ENCODE assay signal across 20 cellular contexts in genomic region chr13:33180009-33180804, GRCh38.
DNase-seq lines count a peak whose midpoint lies in the region; ATAC-seq, FAIRE-seq and TF ChIP-seq lines count a peak whose summit lies in the region.
"Had no signal": no experiment of that assay in that cellular context is flagged by ENCODE, and none has a peak within 500 bp of the region (broad histone marks: within the 10 kb centered on the region; RNA-seq: fewer than 3 reads in every experiment).

No MANE protein-coding gene starts in this region.

- TF ChIP-seq CTCF in VCaP (conservative IDR thresholded peaks at IDR 0.05) (no peak), gastrocnemius medialis (IDR thresholded peaks at IDR 0.05 in 4 of 5, conservative IDR thresholded peaks at IDR 0.05 in 1 of 5) (no peak)

- no peaks in the 10 kb centered on the region for H3K36me3 ChIP-seq in gastrocnemius medialis
- H3K36me3 ChIP-seq: prostate gland, SJSA1, transverse colon had no signal

- no peak for TF ChIP-seq POLR2A in gastrocnemius medialis (IDR thresholded peaks at IDR 0.05)

- H3K27me3 ChIP-seq in gastrocnemius medialis = no peaks in the 10 kb centered on the region
- H3K27me3 ChIP-seq: SJSA1, transverse colon had no signal

- peak; percentile 53 to 59 for ATAC-seq in gastrocnemius medialis
- no peak for ATAC-seq in activated naive CD4-positive, alpha-beta T cell treated with anti-CD3 and anti-CD28 coated beads, Interleukin-2, amount 50 U/mL, for 72 hours
- no peak for ATAC-seq in HG02623 (IDR thresholded peaks at IDR 0.05; ENCODE audit: unreplicated experiment)
- ATAC-seq: activated CD4-positive, alpha-beta T cell treated with anti-CD3 and anti-CD28 coated beads for 36 hours; CD8-positive, alpha-beta T cell; K562; stimulated activated naive B cell treated with anti-CD40 and anti-IgM and Interleukin-4, amounts not matched to agents 10 μg/mL and 1 μg/mL and 100 μg/mL, for 72 hours had no signal

- in situ Hi-C loops in gastrocnemius medialis (cut with MboI; ENCODE audit: low sequenced_read_pairs in 4 of 4) = no loop called here

- peak; percentile 1 for DNase-seq in NCI-H1436 (lab: John Stamatoyannopoulos, UW)
- no peak for DNase-seq in NCI-H1436 treated with DMSO at 0.1 percent for 48 hours (lab: John Stamatoyannopoulos, UW)
- DNase-seq in gastrocnemius medialis = no peak
- no peak for DNase-seq in activated naive CD4-positive, alpha-beta T cell treated with anti-CD3 and anti-CD28 coated beads, Interleukin-2, amount 50 U/mL, for 72 hours (ENCODE audit: low spot score in 2 of 2)
- no peak for DNase-seq in HuH-7.5 (ENCODE audit: low spot score)
- DNase-seq: 8988T; activated CD4-positive, alpha-beta T cell treated with anti-CD3 and anti-CD28 coated beads for 36 hours; CD8-positive, alpha-beta T cell; cortex of kidney; stimulated activated CD4-positive, alpha-beta T cell treated with anti-CD3 and anti-CD28 coated beads, Interleukin-12 subunit alpha, Interleukin-12 subunit beta, amount 100 ng/mL, for 4 hours; stimulated activated naive B cell treated with anti-CD40 and anti-IgM and Interleukin-4, amounts not matched to agents 10 μg/mL and 1 μg/mL and 100 μg/mL, for 72 hours; T1000; transverse colon had no signal

- intact Hi-C loops in gastrocnemius medialis (cut with DNase I; ENCODE audit: low total_unique reads) = no loop called here

- peak; percentile 70 for FAIRE-seq in islet of Langerhans (lab: Jason Lieb, UNC)
- FAIRE-seq: K562 had no signal

- H3K4me1 ChIP-seq in gastrocnemius medialis = peaks cover 22 to 44% of the 10 kb centered on the region in 2 donors
- H3K4me1 ChIP-seq: prostate gland had no signal

- H3K27ac ChIP-seq in VCaP (peak overlapping the region; percentile 57), gastrocnemius medialis (peak overlapping the region in 2 of 4 donors; percentile 15 to 45)
- H3K27ac ChIP-seq: epithelial cell of prostate, prostate gland, SJSA1, transverse colon had no signal

- H3K9me3 Mint-ChIP-seq in activated naive CD4-positive, alpha-beta T cell treated with anti-CD3 and anti-CD28 coated beads, Interleukin-2, amount 50 U/mL, for 72 hours = no peaks in the 10 kb centered on the region
- H3K9me3 Mint-ChIP-seq: CD8-positive, alpha-beta T cell had no signal

- no peak overlapping the region for H3K4me3 ChIP-seq in gastrocnemius medialis
- H3K4me3 ChIP-seq: K562, prostate gland, SJSA1, transverse colon had no signal

- no peaks in the 10 kb centered on the region for H3K36me3 Mint-ChIP-seq in activated naive CD4-positive, alpha-beta T cell treated with anti-CD3 and anti-CD28 coated beads, Interleukin-2, amount 50 U/mL, for 72 hours
- H3K36me3 Mint-ChIP-seq: CD8-positive, alpha-beta T cell; stimulated activated naive B cell treated with anti-CD40 and anti-IgM and Interleukin-4, amounts not matched to agents 10 μg/mL and 1 μg/mL and 100 μg/mL, for 72 hours had no signal

- H3K27ac Mint-ChIP-seq in activated naive CD4-positive, alpha-beta T cell treated with anti-CD3 and anti-CD28 coated beads, Interleukin-2, amount 50 U/mL, for 72 hours = no peak overlapping the region
- H3K27ac Mint-ChIP-seq: activated CD4-positive, alpha-beta T cell treated with anti-CD3 and anti-CD28 coated beads for 36 hours; CD8-positive, alpha-beta T cell; stimulated activated naive B cell treated with anti-CD40 and anti-IgM and Interleukin-4, amounts not matched to agents 10 μg/mL and 1 μg/mL and 100 μg/mL, for 72 hours had no signal

- no peaks in the 10 kb centered on the region for H3K9me3 ChIP-seq in gastrocnemius medialis
- H3K9me3 ChIP-seq: prostate gland, SJSA1, transverse colon had no signal

Comparison
In these comparisons a context has a peak if more than half of its experiments do, and no peak if none do; other contexts are left out.
1. ATAC-seq: peak in gastrocnemius medialis (2 of 2); none in activated naive CD4-positive, alpha-beta T cell treated with anti-CD3 and anti-CD28 coated beads, Interleukin-2, amount 50 U/mL, for 72 hours (0 of 2) and HG02623 (single experiment).